ENCODE assay signal across 8 cellular contexts in genomic region chr6:50815436-50816114, GRCh38. TPM values are rescaled to one million over a fixed set of nuclear protein-coding genes. Genes with fewer than 3 reads are reported as not detected.
DNase-seq lines count a peak whose midpoint lies in the region; ATAC-seq and TF ChIP-seq lines count a peak whose summit lies in the region.

No MANE protein-coding gene starts in this region.

- H3K18ac ChIP-seq in H9 (ENCODE audit: insufficient read length, low read depth, low read length), result no peak overlapping the region

- no peaks in the 10 kb centered on the region for H4K20me1 ChIP-seq in H9 (ENCODE audit: control insufficient read depth, insufficient read depth, insufficient read length)

- H3K23me2 ChIP-seq in H9 (ENCODE audit: insufficient read length, low read depth, low read length, poor library complexity, severe bottlenecking), result peaks cover 7% of the 10 kb centered on the region

- no peak overlapping the region for H2BK15ac ChIP-seq in H9 (ENCODE audit: low read depth, low read length)

- H2AK5ac ChIP-seq in H9 (ENCODE audit: insufficient read length, low read length), result no peak overlapping the region

- H3K27ac ChIP-seq in H9 (ENCODE audit: insufficient read length, low read depth, low read length), result no peak overlapping the region

- POLR2A ChIA-PET in naive thymus-derived CD8-positive, alpha-beta T cell (lab: Charles Lee), result no interaction called here

- TF ChIP-seq CTCF in H9 (conservative IDR thresholded peaks at IDR 0.05), result no peak

- H3K79me1 ChIP-seq in H9 (ENCODE audit: insufficient read depth, low read depth, low read length, poor library complexity, severe bottlenecking), result no peaks in the 10 kb centered on the region

- no peak overlapping the region for H3K14ac ChIP-seq in H9 (ENCODE audit: insufficient read depth, low read length)

- H2BK12ac ChIP-seq in H9 (ENCODE audit: insufficient read length, low read depth, low read length), result no peak overlapping the region

- H3K4me1 ChIP-seq in H9 (ENCODE audit: insufficient read depth, low read length), result no peaks in the 10 kb centered on the region

- no peak overlapping the region for H2BK120ac ChIP-seq in H9 (ENCODE audit: low read depth, low read length, poor library complexity, severe bottlenecking)

- no peak for DNase-seq in activated CD8-positive, alpha-beta memory T cell treated with anti-CD3 and anti-CD28 coated beads, Interleukin-2, amount 10 ng/mL, durations not matched to agents 7 days and 5 days
- DNase-seq in activated CD8-positive, alpha-beta memory T cell treated with anti-CD3 and anti-CD28 coated beads, Interleukin-2, amount 50 U/mL, for 4 hours, result no peak
- DNase-seq in H9 (no peak), MG63 (no peak), NCI-H146 (lab: John Stamatoyannopoulos, UW) (no peak)
- DNase-seq in central memory CD8-positive, alpha-beta T cell (ENCODE audit: low spot score in 2 of 2), result no peak
- DNase-seq in naive thymus-derived CD8-positive, alpha-beta T cell, result peak in 1 of 10 donors; percentile 1

- no peaks in the 10 kb centered on the region for H3K9me3 Mint-ChIP-seq in activated CD8-positive, alpha-beta memory T cell treated with anti-CD3 and anti-CD28 coated beads, Interleukin-2, amount 10 ng/mL, durations not matched to agents 7 days and 5 days (ENCODE audit: low read depth)
- peaks cover 6 to 13% of the 10 kb centered on the region in 2 experiments for H3K9me3 Mint-ChIP-seq in H9
- H3K9me3 Mint-ChIP-seq in central memory CD8-positive, alpha-beta T cell, result no peaks in the 10 kb centered on the region
- H3K9me3 Mint-ChIP-seq in naive thymus-derived CD8-positive, alpha-beta T cell, result peaks cover 0 to 5% (median 0%) of the 10 kb centered on the region in 9 donors

- CTCF ChIA-PET in activated CD8-positive, alpha-beta memory T cell treated with anti-CD3 and anti-CD28 coated beads, Interleukin-2, amount 10 ng/mL, durations not matched to agents 7 days and 5 days (lab: Charles Lee), result interaction anchor here (0.9 to 1.0 kb wide), 2 partner anchors 18 to 30 kb away, joined by 3 to 5 read pairs; no protein-coding TSS in a partner anchor

- peaks cover 46% of the 10 kb centered on the region for H3K27me3 Mint-ChIP-seq in activated CD8-positive, alpha-beta memory T cell treated with anti-CD3 and anti-CD28 coated beads, Interleukin-2, amount 10 ng/mL, durations not matched to agents 7 days and 5 days
- peaks cover 84% of the 10 kb centered on the region for H3K27me3 Mint-ChIP-seq in H9 (ENCODE audit: low read depth)
- H3K27me3 Mint-ChIP-seq in central memory CD8-positive, alpha-beta T cell, result peaks cover 61% of the 10 kb centered on the region
- peaks cover 31 to 72% (median 53%) of the 10 kb centered on the region in 5 donors for H3K27me3 Mint-ChIP-seq in naive thymus-derived CD8-positive, alpha-beta T cell

- no peak overlapping the region for H4K5ac ChIP-seq in H9 (ENCODE audit: insufficient read length, low read depth, low read length)

- no peak overlapping the region for H2BK5ac ChIP-seq in H9 (ENCODE audit: insufficient read length, low read length)

- peak overlapping the region; percentile 51 for H3K4me3 ChIP-seq in MG63

- H3K4ac ChIP-seq in H9 (ENCODE audit: low read depth, low read length), result no peak overlapping the region

- H3T11ph ChIP-seq in H9 (ENCODE audit: low read length), result no peak overlapping the region

- no peak for ATAC-seq in activated CD8-positive, alpha-beta memory T cell treated with anti-CD3 and anti-CD28 coated beads, Interleukin-2, amount 10 ng/mL, durations not matched to agents 7 days and 5 days
- no peak for ATAC-seq in central memory CD8-positive, alpha-beta T cell (replicated peaks; ENCODE audit: extremely low read depth, poor library complexity, severe bottlenecking)
- ATAC-seq in naive thymus-derived CD8-positive, alpha-beta T cell, result no peak
- no peak for ATAC-seq in esophagus mucosa

- no peak overlapping the region for H2BK20ac ChIP-seq in H9 (ENCODE audit: low read depth, low read length, poor library complexity, severe bottlenecking)

- H3K36me3 Mint-ChIP-seq in activated CD8-positive, alpha-beta memory T cell treated with anti-CD3 and anti-CD28 coated beads, Interleukin-2, amount 10 ng/mL, durations not matched to agents 7 days and 5 days, result no peaks in the 10 kb centered on the region
- peaks cover 0 to 11% (median 0%) of the 10 kb centered on the region in 3 experiments; a peak in 4 of 7 replicates for H3K36me3 Mint-ChIP-seq in H9 (ENCODE audit: insufficient read depth in 1 of 3, low read depth in 3 of 3)
- no peaks in the 10 kb centered on the region for H3K36me3 Mint-ChIP-seq in central memory CD8-positive, alpha-beta T cell (ENCODE audit: insufficient read depth)
- peaks cover 0 to 5% (median 4%) of the 10 kb centered on the region in 3 donors for H3K36me3 Mint-ChIP-seq in naive thymus-derived CD8-positive, alpha-beta T cell

- no CpG with 5 or more reads among the region's 16 CpGs for WGBS in H9 (ENCODE audit: extremely low coverage, insufficient read length, low lambda C conversion rate)

- no peak overlapping the region for H3K27ac Mint-ChIP-seq in activated CD8-positive, alpha-beta memory T cell treated with anti-CD3 and anti-CD28 coated beads, Interleukin-2, amount 10 ng/mL, durations not matched to agents 7 days and 5 days
- H3K27ac Mint-ChIP-seq in H9, result no peak overlapping the region
- peak overlapping the region; percentile 41 for H3K27ac Mint-ChIP-seq in central memory CD8-positive, alpha-beta T cell (ENCODE audit: low read depth)
- peak overlapping the region in 1 of 10 donors; percentile 77 for H3K27ac Mint-ChIP-seq in naive thymus-derived CD8-positive, alpha-beta T cell

- H3K23ac ChIP-seq in H9 (ENCODE audit: insufficient read length, low read depth, low read length), result no peak overlapping the region

- H4K91ac ChIP-seq in H9 (ENCODE audit: insufficient read length, low read depth, low read length), result no peak overlapping the region

- peak overlapping the region; percentile 76 for H3K4me3 Mint-ChIP-seq in activated CD8-positive, alpha-beta memory T cell treated with anti-CD3 and anti-CD28 coated beads, Interleukin-2, amount 10 ng/mL, durations not matched to agents 7 days and 5 days
- H3K4me3 Mint-ChIP-seq in H9, result peak overlapping the region; percentile 54 to 78
- H3K4me3 Mint-ChIP-seq in central memory CD8-positive, alpha-beta T cell, result peak overlapping the region; percentile 58
- H3K4me3 Mint-ChIP-seq in naive thymus-derived CD8-positive, alpha-beta T cell, result peak overlapping the region; percentile 75 to 91 (median 88)

- no peaks in the 10 kb centered on the region for H3K9me3 ChIP-seq in H9 (ENCODE audit: control insufficient read depth, low read depth, low read length)
- no peaks in the 10 kb centered on the region for H3K9me3 ChIP-seq in MG63

- H2AFZ ChIP-seq in H9 (ENCODE audit: low read length), result no peak overlapping the region

- H4K8ac ChIP-seq in H9 (replicated peaks; ENCODE audit: insufficient read length, low read depth, low read length), result no peak overlapping the region

- H3K79me2 ChIP-seq in H9 (ENCODE audit: insufficient read depth, low read length), result no peaks in the 10 kb centered on the region

- peak overlapping the region; percentile 27 for H3K4me2 ChIP-seq in H9 (ENCODE audit: insufficient read depth, insufficient read length, low read length)

- H3K4me1 Mint-ChIP-seq in activated CD8-positive, alpha-beta memory T cell treated with anti-CD3 and anti-CD28 coated beads, Interleukin-2, amount 10 ng/mL, durations not matched to agents 7 days and 5 days, result peaks cover 10% of the 10 kb centered on the region
- peaks cover 12 to 22% of the 10 kb centered on the region in 2 experiments for H3K4me1 Mint-ChIP-seq in H9
- peaks cover 6% of the 10 kb centered on the region for H3K4me1 Mint-ChIP-seq in central memory CD8-positive, alpha-beta T cell
- peaks cover 9 to 25% (median 18%) of the 10 kb centered on the region in 4 donors for H3K4me1 Mint-ChIP-seq in naive thymus-derived CD8-positive, alpha-beta T cell

- no peak overlapping the region for H3K56ac ChIP-seq in H9 (ENCODE audit: insufficient read length, low read depth, low read length)

- no peak overlapping the region for H3K9ac ChIP-seq in H9 (ENCODE audit: extremely low read depth, insufficient read length, low read length)

- H3K27me3 ChIP-seq in H9 (ENCODE audit: insufficient read depth, low read length) (peaks cover 39% of the 10 kb centered on the region), MG63 (peaks cover 14% of the 10 kb centered on the region)

- H3K36me3 ChIP-seq in MG63, result no peaks in the 10 kb centered on the region

RNA-seq across cellular contexts. Expression of gene TFAP2B, which starts 3.1 kb away (rescaled TPM):
- total RNA-seq in activated CD8-positive, alpha-beta memory T cell treated with anti-CD3 and anti-CD28 coated beads, Interleukin-2, amount 10 ng/mL, durations not matched to agents 7 days and 5 days, result not detected
- not detected in 2 replicates for total RNA-seq in H9 (2021)
- not detected in 2 replicates for total RNA-seq in MG63 (2014; rRNA removed; shearing (Covaris generic); ENCODE audit: low replicate concordance)
- total RNA-seq in naive thymus-derived CD8-positive, alpha-beta T cell, result not detected
- not detected for polyA plus RNA-seq in naive thymus-derived CD8-positive, alpha-beta T cell
- total RNA-seq in esophagus mucosa, result 1.4 TPM
